Comparison of ENCODE assay signal across 1 cellular context in the genomic region with DNA sequence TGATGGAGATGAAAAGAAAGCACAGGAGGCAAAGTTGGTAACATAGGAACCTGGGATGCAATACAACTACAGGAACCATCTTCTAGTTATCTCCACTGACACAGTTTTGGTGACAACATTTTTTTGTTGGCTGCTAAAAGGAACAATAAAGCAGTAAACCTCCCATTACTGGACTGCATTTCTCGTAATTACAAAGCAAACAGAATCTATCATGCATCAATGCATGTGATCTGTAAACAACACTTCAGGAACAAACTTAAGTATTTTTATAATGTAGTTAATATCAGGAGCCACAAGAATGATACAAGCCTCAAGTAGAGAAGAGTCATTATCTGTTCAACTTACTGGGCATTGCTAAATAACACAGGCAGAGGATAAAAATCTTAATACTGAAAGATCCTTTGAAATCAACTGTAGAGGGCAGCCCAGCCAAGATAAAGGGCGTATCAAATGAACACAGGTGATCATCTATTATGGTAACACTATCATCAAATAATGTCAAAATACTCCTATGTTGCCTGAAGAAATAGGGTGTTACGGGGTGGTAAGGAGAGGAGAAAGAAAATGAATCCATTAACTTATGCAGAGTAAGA.
TF ChIP-seq lines count a peak whose summit lies in the region.

No MANE protein-coding gene starts in this region.

TF ChIP-seq in H1, 55 proteins besides CTCF, POLR2A, EP300 and RAD21:
- TF ChIP-seq SP4 (IDR thresholded peaks at IDR 0.05; ENCODE audit: low read length) (no peak), SUZ12 (IDR thresholded peaks at IDR 0.05; ENCODE audit: low read length) (no peak), ASH2L (IDR thresholded peaks at IDR 0.05; ENCODE audit: low read length) (no peak), POU5F1 (IDR thresholded peaks at IDR 0.05; ENCODE audit: low read depth, low read length) (no peak), TEAD4 (IDR thresholded peaks at IDR 0.05; ENCODE audit: low read depth, low read length) (no peak), EZH2 (IDR thresholded peaks at IDR 0.05; ENCODE audit: low read depth, low read length, severe bottlenecking) (no peak), CREB1 (IDR thresholded peaks at IDR 0.05) (no peak), JUND (IDR thresholded peaks at IDR 0.05; ENCODE audit: low read length) (no peak), CHD2 (IDR thresholded peaks at IDR 0.05; ENCODE audit: low read length) (no peak), BRCA1 (IDR thresholded peaks at IDR 0.05; ENCODE audit: low read depth, low read length) (no peak), CBX8 (IDR thresholded peaks at IDR 0.05; ENCODE audit: borderline replicate concordance, low read depth, low read length) (no peak)
- TF ChIP-seq, protein P1, sequence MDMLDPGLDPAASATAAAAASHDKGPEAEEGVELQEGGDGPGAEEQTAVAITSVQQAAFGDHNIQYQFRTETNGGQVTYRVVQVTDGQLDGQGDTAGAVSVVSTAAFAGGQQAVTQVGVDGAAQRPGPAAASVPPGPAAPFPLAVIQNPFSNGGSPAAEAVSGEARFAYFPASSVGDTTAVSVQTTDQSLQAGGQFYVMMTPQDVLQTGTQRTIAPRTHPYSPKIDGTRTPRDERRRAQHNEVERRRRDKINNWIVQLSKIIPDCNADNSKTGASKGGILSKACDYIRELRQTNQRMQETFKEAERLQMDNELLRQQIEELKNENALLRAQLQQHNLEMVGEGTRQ (IDR thresholded peaks at IDR 0.05; ENCODE audit: low read length) = no peak
